15 cellular contexts compared by ENCODE assay signal in the genomic region with DNA sequence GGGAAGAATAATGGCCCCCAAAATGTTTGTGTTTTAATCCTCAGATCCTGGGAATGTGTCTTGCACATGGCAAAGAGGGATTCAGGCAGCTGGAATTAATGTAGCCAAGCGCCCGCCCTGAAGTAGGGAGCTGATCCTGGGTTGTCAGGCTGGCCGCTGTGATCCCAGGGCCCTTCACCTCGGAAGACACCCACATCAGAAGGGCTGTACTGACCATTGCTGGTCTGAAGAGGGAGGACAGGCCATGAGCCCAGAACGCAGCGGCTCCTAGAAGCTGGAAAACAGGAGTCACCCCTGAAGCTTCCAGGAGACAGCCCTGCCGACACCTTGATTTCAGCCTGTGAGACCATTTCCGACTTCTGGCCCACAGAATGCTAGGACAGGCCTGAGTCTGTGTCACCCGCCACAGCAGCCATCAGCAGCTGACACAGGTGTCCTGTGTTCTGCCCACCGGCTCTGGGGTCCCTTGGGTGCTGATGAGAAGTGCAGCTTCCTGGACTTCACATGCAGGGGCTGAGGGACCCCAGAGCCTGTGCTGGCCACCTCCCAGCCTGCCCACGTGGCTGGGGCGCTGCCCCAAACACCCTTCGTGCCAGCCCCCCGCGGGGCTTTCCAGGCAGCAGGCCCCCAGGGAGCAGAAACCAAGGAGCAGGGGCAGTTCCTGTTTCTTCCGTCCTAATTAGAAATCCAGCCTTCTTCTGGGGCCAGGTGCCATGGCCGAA.
DNase-seq lines count a peak whose midpoint lies in the region; ATAC-seq, FAIRE-seq and TF ChIP-seq lines count a peak whose summit lies in the region.
"Had no signal": no experiment of that assay in that cellular context is flagged by ENCODE, and none has a peak within 500 bp of the region (broad histone marks: within the 10 kb centered on the region; RNA-seq: fewer than 3 reads in every experiment).

No MANE protein-coding gene starts in this region.

- no peaks in the 10 kb centered on the region for H3K9me3 ChIP-seq in BLaER1
- H3K9me3 ChIP-seq in endodermal cell (ENCODE audit: control insufficient read depth, low read length), result no peaks in the 10 kb centered on the region
- no peaks in the 10 kb centered on the region for H3K9me3 ChIP-seq in osteoblast (ENCODE audit: low read depth, low read length)
- H3K9me3 ChIP-seq: BE2C had no signal

- no peaks in the 10 kb centered on the region for H3K4me1 Mint-ChIP-seq in endodermal cell

- no peaks in the 10 kb centered on the region for H3K79me2 ChIP-seq in osteoblast (ENCODE audit: insufficient read depth, low read length)

- H2AFZ ChIP-seq in osteoblast (ENCODE audit: low read length), result no peak overlapping the region
- H2AFZ ChIP-seq: GM23338 had no signal

- H3K4me2 ChIP-seq in BLaER1, result peak overlapping the region; percentile 69
- H3K4me2 ChIP-seq in osteoblast (ENCODE audit: insufficient read depth, low read length), result no peak overlapping the region
- H3K4me2 ChIP-seq: GM23338 had no signal

- H3K4me3 Mint-ChIP-seq in endodermal cell, result no peak overlapping the region
- H3K4me3 Mint-ChIP-seq: GM23338 had no signal

- no peak for TF ChIP-seq POLR2A in GM12891 (IDR thresholded peaks at IDR 0.05; ENCODE audit: low read depth, low read length)

- H3K27me3 ChIP-seq in BLaER1 (0 out of 2 replicates have a peak, but pooled peaks cover 11% of the 10 kb centered on the region), endodermal cell (ENCODE audit: control insufficient read depth, insufficient read depth, low read length, poor library complexity, severe bottlenecking) (no peaks in the 10 kb centered on the region), osteoblast (ENCODE audit: insufficient read depth, low read length) (peaks cover 3% of the 10 kb centered on the region)

- H3K4me3 ChIP-seq in BLaER1 (no peak overlapping the region), endodermal cell (ENCODE audit: low read length) (no peak overlapping the region), osteoblast (ENCODE audit: insufficient read depth, low read length) (no peak overlapping the region)
- H3K4me3 ChIP-seq: GM23338, MG63 had no signal

- H3K36me3 Mint-ChIP-seq in endodermal cell (ENCODE audit: low read depth), result no peaks in the 10 kb centered on the region
- no peaks in the 10 kb centered on the region for H3K36me3 Mint-ChIP-seq in activated naive CD4-positive, alpha-beta T cell treated with anti-CD3 and anti-CD28 coated beads, Interleukin-2, amount 50 U/mL, for 72 hours

- no peak for TF ChIP-seq CTCF in endodermal cell (conservative IDR thresholded peaks at IDR 0.05)
- no peak for TF ChIP-seq CTCF in osteoblast (IDR thresholded peaks at IDR 0.05; ENCODE audit: extremely low read depth, low read depth, low read length)

- DNase-seq in GM12891 (ENCODE audit: insufficient read length, low spot score) (no peak), endodermal cell (peak; percentile 43), osteoblast (ENCODE audit: insufficient read length, low spot score, missing footprints) (peak; percentile 36), COR-L47 (lab: John Stamatoyannopoulos, UW) (no peak), DMS53 (lab: John Stamatoyannopoulos, UW) (no peak)
- no peak for DNase-seq in activated effector memory CD4-positive, alpha-beta T cell treated with anti-CD3 and anti-CD28 coated beads, Interleukin-2, amount 50 U/mL, for 16 hours
- DNase-seq in activated naive CD4-positive, alpha-beta T cell treated with anti-CD3 and anti-CD28 coated beads, Interleukin-2, amount 50 U/mL, for 72 hours (ENCODE audit: low spot score in 2 of 2), result no peak
- DNase-seq: MG63, NCI-H187 treated with DMSO at 0.1 percent for 48 hours, NCI-H446 treated with DMSO at 0.1 percent for 48 hours, NCI-H748 treated with DMSO at 0.1 percent for 48 hours, PC-3 had no signal

- H3K27ac Mint-ChIP-seq in endodermal cell, result no peak overlapping the region
- H3K27ac Mint-ChIP-seq in activated naive CD4-positive, alpha-beta T cell treated with anti-CD3 and anti-CD28 coated beads, Interleukin-2, amount 50 U/mL, for 72 hours, result no peak overlapping the region
- H3K27ac Mint-ChIP-seq: GM23338 had no signal

- no peak overlapping the region for H3K9ac ChIP-seq in BLaER1
- no peak overlapping the region for H3K9ac ChIP-seq in endodermal cell (ENCODE audit: extremely low read depth, low read length, poor library complexity, severe bottlenecking)

- no peak for FAIRE-seq in GM12891 (lab: Jason Lieb, UNC)

- H3K36me3 ChIP-seq in BLaER1 (no peaks in the 10 kb centered on the region), endodermal cell (ENCODE audit: control insufficient read depth, insufficient read depth, low read length) (no peaks in the 10 kb centered on the region), osteoblast (ENCODE audit: insufficient read depth, low read length) (no peaks in the 10 kb centered on the region)
- H3K36me3 ChIP-seq: BE2C, MG63 had no signal

- H3K4me1 ChIP-seq in BLaER1 (peaks cover 52% of the 10 kb centered on the region), endodermal cell (ENCODE audit: control insufficient read depth, insufficient read depth, low read length) (no peaks in the 10 kb centered on the region), osteoblast (ENCODE audit: insufficient read depth, low read length) (no peaks in the 10 kb centered on the region)

- WGBS in endodermal cell (ENCODE audit: insufficient coverage in 1 of 2, insufficient read length in 1 of 2), 2 experiments, result 91 to 99% methylated on average over 8 to 17 of the region's 17 CpGs

- H3K27ac ChIP-seq in BLaER1 (no peak overlapping the region), endodermal cell (ENCODE audit: low read depth, low read length) (no peak overlapping the region), osteoblast (ENCODE audit: low read depth, low read length) (no peak overlapping the region)

- no peaks in the 10 kb centered on the region for H4K20me1 ChIP-seq in BLaER1
- H4K20me1 ChIP-seq in osteoblast (ENCODE audit: insufficient read depth, low read length), result no peaks in the 10 kb centered on the region

- peaks cover 2% of the 10 kb centered on the region for H3K27me3 Mint-ChIP-seq in endodermal cell (ENCODE audit: insufficient read depth)

- H3K9me3 Mint-ChIP-seq in endodermal cell, result no peaks in the 10 kb centered on the region
- H3K9me3 Mint-ChIP-seq in activated naive CD4-positive, alpha-beta T cell treated with anti-CD3 and anti-CD28 coated beads, Interleukin-2, amount 50 U/mL, for 72 hours, result no peaks in the 10 kb centered on the region
- H3K9me3 Mint-ChIP-seq: GM23338 had no signal

- no peak for ATAC-seq in activated naive CD4-positive, alpha-beta T cell treated with anti-CD3 and anti-CD28 coated beads, Interleukin-2, amount 50 U/mL, for 72 hours
- ATAC-seq: PC-3 had no signal

TF ChIP-seq in GM12891, 5 proteins besides CTCF, POLR2A, EP300 and RAD21:
- peak; percentile 25; the same call in 1 of the 2 replicates for TF ChIP-seq SPI1 (IDR thresholded peaks at IDR 0.05; ENCODE audit: low read depth, low read length)
- TF ChIP-seq PAX5 (IDR thresholded peaks at IDR 0.05; ENCODE audit: insufficient read depth, low read length, severe bottlenecking), result no peak
- no peak for TF ChIP-seq POLR2AphosphoS5 (IDR thresholded peaks at IDR 0.05; ENCODE audit: low read depth, low read length)

Comparison
In these comparisons a context has a peak if more than half of its experiments do, and no peak if none do; other contexts are left out.
1. DNase-seq: peak in endodermal cell (single experiment) and osteoblast (single experiment); none in GM12891 (single experiment), activated effector memory CD4-positive, alpha-beta T cell treated with anti-CD3 and anti-CD28 coated beads, Interleukin-2, amount 50 U/mL, for 16 hours (single experiment), COR-L47 (single experiment), DMS53 (single experiment) and activated naive CD4-positive, alpha-beta T cell treated with anti-CD3 and anti-CD28 coated beads, Interleukin-2, amount 50 U/mL, for 72 hours (0 of 2).